Comparison of ENCODE assay signal across 22 cellular contexts in the genomic region with DNA sequence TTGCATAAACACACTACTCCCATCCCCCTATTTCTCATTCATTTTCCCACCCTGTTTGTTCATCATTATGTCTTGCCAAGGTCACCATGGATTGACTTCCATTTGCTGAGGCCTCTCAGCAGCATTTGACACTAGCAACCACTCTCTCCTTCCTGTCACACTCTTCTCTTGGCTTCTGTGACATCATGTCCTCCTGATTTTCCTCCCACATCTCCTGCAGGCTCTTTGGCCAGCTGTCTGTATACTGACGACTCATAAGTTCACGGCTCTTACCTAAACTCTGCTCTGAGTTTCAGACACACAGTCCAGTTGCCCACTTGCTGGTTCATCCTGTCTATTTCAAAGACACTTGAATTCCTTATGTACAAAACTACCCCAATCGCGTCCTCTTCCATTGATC.
DNase-seq lines count a peak whose midpoint lies in the region; ATAC-seq and TF ChIP-seq lines count a peak whose summit lies in the region.
"Had no signal": no experiment of that assay in that cellular context is flagged by ENCODE, and none has a peak within 500 bp of the region (broad histone marks: within the 10 kb centered on the region; RNA-seq: fewer than 3 reads in every experiment).

No MANE protein-coding gene starts in this region.

- DNase-seq in AG10803 (ENCODE audit: low read depth) (peak; percentile 30), M059J (ENCODE audit: low read depth) (peak; percentile 64), cardiac fibroblast (ENCODE audit: low read depth in 2 of 2) (peak; percentile 25 to 54), kidney tubule cell (ENCODE audit: low spot score) (peak; percentile 18), GM13976 (ENCODE audit: low spot score) (no peak), occipital lobe (lab: John Stamatoyannopoulos, UW) (no peak), Ammon's horn (ENCODE audit: low spot score) (no peak)
- DNase-seq: activated CD4-positive, CD25-positive, alpha-beta regulatory T cell treated with anti-CD3 and anti-CD28 coated beads, Interleukin-2, amount 50 U/mL, for 72 hours; activated effector memory CD4-positive, alpha-beta T cell treated with Interleukin-2 at 50 U/mL for 16 hours; cerebellar nuclear complex; COR-L47; effector memory CD4-positive, alpha-beta T cell; NCI-H1417; NCI-H774; PC-9; right lobe of liver; SK-N-SH; stimulated activated CD4-positive, alpha-beta T cell treated with anti-CD3 and anti-CD28 coated beads, Interleukin-2, amount 100 ng/mL, for 24 hours; stimulated activated naive CD8-positive, alpha-beta T cell treated with anti-CD3 and anti-CD28 coated beads, Interleukin-15, amount 100 ng/mL, for 72 hours; T-helper 9 cell; upper lobe of right lung had no signal

- no peak for TF ChIP-seq CTCF in AG10803 (conservative IDR thresholded peaks at IDR 0.05; ENCODE audit: low read length)
- TF ChIP-seq CTCF in cardiac fibroblast (IDR thresholded peaks at IDR 0.05; ENCODE audit: low read depth, low read length), result no peak
- TF ChIP-seq CTCF in GM13976 (IDR thresholded peaks at IDR 0.05; ENCODE audit: borderline replicate concordance, control extremely low read depth, extremely low read depth, insufficient read depth, missing control alignments), result no peak

- no peak for ATAC-seq in GM18873 (IDR thresholded peaks at IDR 0.05; ENCODE audit: low FRiP score, unreplicated experiment)
- ATAC-seq: stimulated activated naive CD8-positive, alpha-beta T cell treated with anti-CD3 and anti-CD28 coated beads, Interleukin-15, amount 100 ng/mL, for 72 hours; upper lobe of right lung had no signal

- H3K4me3 ChIP-seq in AG10803 (ENCODE audit: low read length) (no peak overlapping the region), cardiac fibroblast (replicated peaks in 1 of 2; ENCODE audit: low read depth in 2 of 2, low read length in 2 of 2) (no peak overlapping the region)
- H3K4me3 ChIP-seq: PC-9, right lobe of liver, upper lobe of right lung had no signal

- in situ Hi-C loops in GM13976 (cut with MboI; ENCODE audit: low sequenced_read_pairs, unreplicated experiment), result no loop called here

Comparison
In these comparisons a context has a peak if more than half of its experiments do, and no peak if none do; other contexts are left out.
1. DNase-seq: peak in AG10803 (single experiment), M059J (single experiment), cardiac fibroblast (2 of 2) and kidney tubule cell (single experiment); none in GM13976 (single experiment), occipital lobe (single experiment) and Ammon's horn (single experiment).